ENCODE assay signal across 19 cellular contexts in genomic region chr2:128272586-128273468, GRCh38. TPM values are rescaled to one million over a fixed set of nuclear protein-coding genes. Genes with fewer than 3 reads are reported as not detected.
DNase-seq lines count a peak whose midpoint lies in the region; ATAC-seq and TF ChIP-seq lines count a peak whose summit lies in the region.
"Had no signal": no experiment of that assay in that cellular context is flagged by ENCODE, and none has a peak within 500 bp of the region (broad histone marks: within the 10 kb centered on the region; RNA-seq: fewer than 3 reads in every experiment).

No MANE protein-coding gene starts in this region.

- H3K4me1 Mint-ChIP-seq in chondrocyte (ENCODE audit: low read depth) (no peaks in the 10 kb centered on the region), neural crest cell (no peaks in the 10 kb centered on the region)
- H3K4me1 Mint-ChIP-seq: activated naive CD8-positive, alpha-beta T cell treated with anti-CD3 and anti-CD28 coated beads, Interleukin-2, amount 10 ng/mL, durations not matched to agents 7 days and 5 days; stimulated activated memory B cell treated with anti-CD40 and anti-IgM and Interleukin-4, amounts not matched to agents 10 μg/mL and 1 μg/mL and 100 μg/mL, for 72 hours had no signal

- peak; percentile 19 for DNase-seq in COR-L47 (lab: John Stamatoyannopoulos, UW)
- peak; percentile 80 for DNase-seq in chondrocyte (ENCODE audit: low spot score)
- no peak for DNase-seq in neural crest cell (ENCODE audit: low read depth, low spot score)
- no peak for DNase-seq in occipital lobe (lab: John Stamatoyannopoulos, UW)
- DNase-seq in NCI-H1092 (lab: John Stamatoyannopoulos, UW), result no peak
- DNase-seq in SKM-1 treated with dmso at 0.1 percent for 144 hours (lab: John Stamatoyannopoulos, UW; ENCODE audit: unreplicated experiment), result no peak
- DNase-seq: activated CD4-positive, CD25-positive, alpha-beta regulatory T cell; activated naive CD8-positive, alpha-beta T cell treated with anti-CD3 and anti-CD28 coated beads, Interleukin-2, amount 10 ng/mL, durations not matched to agents 7 days and 5 days; activated T-cell treated with anti-CD3 and anti-CD28 coated beads, Interleukin-2, amount 50 U/mL, for 72 hours; dermis blood vessel endothelial cell; gastrocnemius medialis; NCI-H1092 treated with DMSO at 0.1 percent for 48 hours; NCI-H2107; NCI-H774 had no signal

- H3K27ac Mint-ChIP-seq in chondrocyte (ENCODE audit: unreplicated experiment) (no peak overlapping the region), neural crest cell (ENCODE audit: unreplicated experiment) (peak overlapping the region; percentile 62)
- H3K27ac Mint-ChIP-seq: activated naive CD8-positive, alpha-beta T cell treated with anti-CD3 and anti-CD28 coated beads, Interleukin-2, amount 10 ng/mL, durations not matched to agents 7 days and 5 days; activated T-cell treated with anti-CD3 and anti-CD28 coated beads, Interleukin-2, amount 50 U/mL, for 72 hours; stimulated activated memory B cell treated with anti-CD40 and anti-IgM and Interleukin-4, amounts not matched to agents 10 μg/mL and 1 μg/mL and 100 μg/mL, for 72 hours had no signal

- no peak overlapping the region for H3K4me3 ChIP-seq in BLaER1 treated with 17β-estradiol and CSF1 and Interleukin-3, amounts not matched to agents 10 nM and 100 nM
- H3K4me3 ChIP-seq: gastrocnemius medialis, Peyer's patch, tibial artery had no signal

- H3K27me3 ChIP-seq in BLaER1 treated with 17β-estradiol and CSF1 and Interleukin-3, amounts not matched to agents 10 nM and 100 nM, result no peaks in the 10 kb centered on the region
- H3K27me3 ChIP-seq: gastrocnemius medialis, Peyer's patch, tibial artery had no signal

- peaks cover 21 to 32% (median 27%) of the 10 kb centered on the region in 11 experiments for H3K9me3 ChIP-seq in BLaER1 treated with 17β-estradiol and CSF1 and Interleukin-3, amounts not matched to agents 10 nM and 100 nM (replicated peaks in 1 of 11)
- H3K9me3 ChIP-seq: gastrocnemius medialis, Peyer's patch had no signal

- H3K27ac ChIP-seq in BLaER1 treated with 17β-estradiol and CSF1 and Interleukin-3, amounts not matched to agents 10 nM and 100 nM, result no peak overlapping the region; a peak in 1 of 22 replicates
- H3K27ac ChIP-seq: gastrocnemius medialis, Peyer's patch, tibial artery had no signal

- H3K27me3 Mint-ChIP-seq in chondrocyte (ENCODE audit: low read depth), result no peaks in the 10 kb centered on the region
- no peaks in the 10 kb centered on the region for H3K27me3 Mint-ChIP-seq in neural crest cell (ENCODE audit: low read depth)
- H3K27me3 Mint-ChIP-seq: activated naive CD8-positive, alpha-beta T cell treated with anti-CD3 and anti-CD28 coated beads, Interleukin-2, amount 10 ng/mL, durations not matched to agents 7 days and 5 days; stimulated activated memory B cell treated with anti-CD40 and anti-IgM and Interleukin-4, amounts not matched to agents 10 μg/mL and 1 μg/mL and 100 μg/mL, for 72 hours had no signal

- H3K4me3 Mint-ChIP-seq in chondrocyte (ENCODE audit: unreplicated experiment) (no peak overlapping the region), neural crest cell (no peak overlapping the region)
- H3K4me3 Mint-ChIP-seq: activated naive CD8-positive, alpha-beta T cell treated with anti-CD3 and anti-CD28 coated beads, Interleukin-2, amount 10 ng/mL, durations not matched to agents 7 days and 5 days; activated T-cell treated with anti-CD3 and anti-CD28 coated beads, Interleukin-2, amount 50 U/mL, for 72 hours; stimulated activated memory B cell treated with anti-CD40 and anti-IgM and Interleukin-4, amounts not matched to agents 10 μg/mL and 1 μg/mL and 100 μg/mL, for 72 hours had no signal

- H3K4me2 ChIP-seq in BLaER1 treated with 17β-estradiol and CSF1 and Interleukin-3, amounts not matched to agents 10 nM and 100 nM, result peak overlapping the region in 7 of 11 experiments; percentile 13 to 55 (median 37); a peak in 9 of 22 replicates

- peaks cover 4 to 67% (median 34%) of the 10 kb centered on the region in 11 experiments; a peak in 15 of 22 replicates for H4K20me1 ChIP-seq in BLaER1 treated with 17β-estradiol and CSF1 and Interleukin-3, amounts not matched to agents 10 nM and 100 nM

- ATAC-seq in GM18909 (IDR thresholded peaks at IDR 0.05; ENCODE audit: poor library complexity, unreplicated experiment), result no peak
- ATAC-seq: activated T-cell treated with anti-CD3 and anti-CD28 coated beads, Interleukin-2, amount 50 U/mL, for 72 hours; gastrocnemius medialis; stimulated activated memory B cell treated with anti-CD40 and anti-IgM and Interleukin-4, amounts not matched to agents 10 μg/mL and 1 μg/mL and 100 μg/mL, for 72 hours had no signal

- peaks cover 2 to 52% (median 33%) of the 10 kb centered on the region in 10 experiments for H3K4me1 ChIP-seq in BLaER1 treated with 17β-estradiol and CSF1 and Interleukin-3, amounts not matched to agents 10 nM and 100 nM
- H3K4me1 ChIP-seq: gastrocnemius medialis, tibial artery had no signal

- TF ChIP-seq CTCF in chondrocyte (IDR thresholded peaks at IDR 0.05) (no peak), neural crest cell (conservative IDR thresholded peaks at IDR 0.05) (no peak)

- H3K9me3 Mint-ChIP-seq in chondrocyte (ENCODE audit: low read depth) (peaks cover 11% of the 10 kb centered on the region), neural crest cell (peaks cover 6% of the 10 kb centered on the region)

- H3K36me3 Mint-ChIP-seq in chondrocyte (ENCODE audit: low read depth), result peaks cover 16% of the 10 kb centered on the region
- H3K36me3 Mint-ChIP-seq in neural crest cell (ENCODE audit: low read depth), result peaks cover 17% of the 10 kb centered on the region

- peak overlapping the region in 1 of 11 experiments; percentile 9; a peak in 1 of 22 replicates for H3K9ac ChIP-seq in BLaER1 treated with 17β-estradiol and CSF1 and Interleukin-3, amounts not matched to agents 10 nM and 100 nM

- H3K36me3 ChIP-seq in BLaER1 treated with 17β-estradiol and CSF1 and Interleukin-3, amounts not matched to agents 10 nM and 100 nM, result peaks cover 23 to 52% (median 38%) of the 10 kb centered on the region in 11 experiments; a peak in 21 of 22 replicates

RNA-seq across cellular contexts. Expression of gene HS6ST1, which starts 45.8 kb away (rescaled TPM):
- total RNA-seq in chondrocyte (30.0 to 39.2 TPM (median 33.1 TPM) in 3 replicates), neural crest cell (39.8 and 40.3 TPM in 2 replicates), occipital lobe (85.5 TPM)

Comparison
In these comparisons a context has a peak if more than half of its experiments do, and no peak if none do; other contexts are left out.
1. DNase-seq: peak in COR-L47 (single experiment) and chondrocyte (single experiment); none in neural crest cell (single experiment), occipital lobe (single experiment), NCI-H1092 (single experiment) and SKM-1 treated with dmso at 0.1 percent for 144 hours (single experiment).